14 cellular contexts compared by ENCODE assay signal in the genomic region with DNA sequence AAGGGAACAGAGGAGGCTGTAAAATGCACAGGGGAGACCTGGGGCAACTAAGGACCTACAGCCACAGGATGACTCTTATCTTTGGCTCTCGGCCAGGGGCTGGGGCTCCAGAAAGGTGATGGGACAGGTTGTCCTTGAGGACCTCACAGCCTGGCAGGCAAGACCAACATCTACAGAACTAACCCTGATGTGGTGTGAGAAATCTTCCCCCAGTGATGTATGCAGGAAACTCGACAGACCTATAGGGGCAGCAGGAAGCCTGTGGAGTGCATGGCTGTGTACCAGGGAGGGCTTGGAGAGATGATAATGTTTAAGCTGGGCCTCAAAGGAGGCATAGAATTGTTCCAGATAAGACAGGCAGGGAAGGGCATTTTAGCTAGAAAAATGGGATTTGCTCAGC.
DNase-seq lines count a peak whose midpoint lies in the region; TF ChIP-seq lines count a peak whose summit lies in the region.
"Had no signal": no experiment of that assay in that cellular context is flagged by ENCODE, and none has a peak within 500 bp of the region (broad histone marks: within the 10 kb centered on the region; RNA-seq: fewer than 3 reads in every experiment).

No MANE protein-coding gene starts in this region.

- no peak overlapping the region for H3K9ac ChIP-seq in mammary epithelial cell (ENCODE audit: insufficient read depth, low read length)

- H3K27me3 ChIP-seq in BJ (ENCODE audit: control insufficient read depth, insufficient read depth, low read length): no peaks in the 10 kb centered on the region
- H3K27me3 ChIP-seq in mammary epithelial cell (ENCODE audit: insufficient read depth, low read length): no peaks in the 10 kb centered on the region

- no peaks in the 10 kb centered on the region for H3K9me3 ChIP-seq in mammary epithelial cell (replicated peaks; ENCODE audit: insufficient read depth, low read length)

- in situ Hi-C loops in mammary epithelial cell (cut with MboI; ENCODE audit: low sequenced_read_pairs in 2 of 2): no loop called here

- peak overlapping the region; percentile 11 for H3K27ac ChIP-seq in mammary epithelial cell (ENCODE audit: insufficient read depth, low read depth, low read length)
- H3K27ac ChIP-seq: skin epidermis had no signal

- H3K4me2 ChIP-seq in mammary epithelial cell (ENCODE audit: insufficient read depth, low read depth, low read length): no peak overlapping the region

- H3K79me2 ChIP-seq in mammary epithelial cell (ENCODE audit: insufficient read depth, low read length): peaks cover 30% of the 10 kb centered on the region

- H3K4me3 ChIP-seq in BJ (ENCODE audit: low read depth, low read length): no peak overlapping the region
- no peak overlapping the region for H3K4me3 ChIP-seq in mammary epithelial cell (replicated peaks in 1 of 3; ENCODE audit: insufficient read depth in 1 of 3, low read depth in 2 of 3, low read length in 3 of 3)
- H3K4me3 ChIP-seq: skin epidermis had no signal

- intact Hi-C loops in mammary epithelial cell (cut with micrococcal nuclease): no loop called here

- peak overlapping the region; percentile 45 for H3K27ac Mint-ChIP-seq in mesothelial cell of epicardium
- H3K27ac Mint-ChIP-seq: CD8-positive, alpha-beta T cell; IgD-negative memory B cell had no signal

- no peaks in the 10 kb centered on the region for H3K27me3 Mint-ChIP-seq in mesothelial cell of epicardium (ENCODE audit: low read depth)

- H3K36me3 ChIP-seq in BJ (ENCODE audit: control insufficient read depth, insufficient read depth, low read length): peaks cover 2% of the 10 kb centered on the region
- peaks cover 2% of the 10 kb centered on the region for H3K36me3 ChIP-seq in mammary epithelial cell (ENCODE audit: insufficient read depth, low read length)

- no peaks in the 10 kb centered on the region for H3K9me3 Mint-ChIP-seq in mesothelial cell of epicardium
- H3K9me3 Mint-ChIP-seq: CD8-positive, alpha-beta T cell; IgD-negative memory B cell had no signal

- H3K36me3 Mint-ChIP-seq in mesothelial cell of epicardium: peaks cover 14% of the 10 kb centered on the region
- H3K36me3 Mint-ChIP-seq: CD8-positive, alpha-beta T cell; IgD-negative memory B cell had no signal

- H2AFZ ChIP-seq in mammary epithelial cell (ENCODE audit: low read depth, low read length): no peak overlapping the region

- TF ChIP-seq CTCF in BJ (IDR thresholded peaks at IDR 0.05; ENCODE audit: insufficient read depth, low read depth, low read length) (peak; percentile 22; the same call in 1 of the 2 replicates), mammary epithelial cell (conservative IDR thresholded peaks at IDR 0.05 in 1 of 2, IDR thresholded peaks at IDR 0.05 in 1 of 2; ENCODE audit: extremely low read depth in 1 of 2, insufficient read depth in 1 of 2, low read depth in 1 of 2, low read length in 2 of 2) (peak; percentile 19 to 26), mesothelial cell of epicardium (IDR thresholded peaks at IDR 0.05; ENCODE audit: unreplicated experiment) (no peak)

- 74% methylated on average over 2 of the region's 2 CpGs for WGBS in mammary epithelial cell (ENCODE audit: low coverage, missing lambda C conversion rate)

- H3K4me1 Mint-ChIP-seq in mesothelial cell of epicardium: peaks cover 14% of the 10 kb centered on the region
- H3K4me1 Mint-ChIP-seq: IgD-negative memory B cell had no signal

- no peaks in the 10 kb centered on the region for H4K20me1 ChIP-seq in mammary epithelial cell (ENCODE audit: insufficient read depth, low read length)

- DNase-seq in BJ (ENCODE audit: low read depth) (no peak), M059J (ENCODE audit: low read depth) (peak; percentile 20), mammary epithelial cell (peak; percentile 20), mesothelial cell of epicardium (ENCODE audit: low spot score in 2 of 2, unreplicated experiment in 2 of 2) (no peak), KG1 (lab: John Stamatoyannopoulos, UW) (no peak), RKO (ENCODE audit: low spot score) (no peak)
- DNase-seq in NK-92 treated with Interleukin-12 subunit alpha and Interleukin-12 subunit beta, amount 100 ng/mL, for 24 hours (lab: John Stamatoyannopoulos, UW): no peak
- no peak for DNase-seq in activated T-cell treated with anti-CD3 and anti-CD28 coated beads, Interleukin-2, amount 50 U/mL, for 48 hours
- DNase-seq: CD8-positive, alpha-beta T cell; HCEC 1CT; NCI-H2107; T-helper 2 cell had no signal

- BruUV-seq in mammary epithelial cell (replicated peaks; lab: Mats Ljungman, UMichigan): no TSS peak

- H3K4me1 ChIP-seq in mammary epithelial cell (ENCODE audit: insufficient read depth, low read length): peaks cover 50% of the 10 kb centered on the region

- POLR2A ChIA-PET in BJ (lab: Charles Lee): no interaction called here

- CTCF ChIA-PET in BJ (lab: Yijun Ruan, JAX): no interaction called here
- CTCF ChIA-PET in mammary epithelial cell (lab: Charles Lee; ENCODE audit: low non-redundant PET): no interaction called here

- no peak overlapping the region for H3K4me3 Mint-ChIP-seq in mesothelial cell of epicardium
- H3K4me3 Mint-ChIP-seq: CD8-positive, alpha-beta T cell; IgD-negative memory B cell had no signal

- dilution Hi-C loops in mammary epithelial cell (cut with HindIII; ENCODE audit: low sequenced_read_pairs): no loop called here

Comparison
In these comparisons a context has a peak if more than half of its experiments do, and no peak if none do; other contexts are left out.
1. DNase-seq: peak in M059J (single experiment) and mammary epithelial cell (single experiment); none in BJ (single experiment), mesothelial cell of epicardium (0 of 2), NK-92 treated with Interleukin-12 subunit alpha and Interleukin-12 subunit beta, amount 100 ng/mL, for 24 hours (single experiment), activated T-cell treated with anti-CD3 and anti-CD28 coated beads, Interleukin-2, amount 50 U/mL, for 48 hours (0 of 2), KG1 (single experiment) and RKO (single experiment).